6 cellular contexts compared by ENCODE assay signal in the genomic region with DNA sequence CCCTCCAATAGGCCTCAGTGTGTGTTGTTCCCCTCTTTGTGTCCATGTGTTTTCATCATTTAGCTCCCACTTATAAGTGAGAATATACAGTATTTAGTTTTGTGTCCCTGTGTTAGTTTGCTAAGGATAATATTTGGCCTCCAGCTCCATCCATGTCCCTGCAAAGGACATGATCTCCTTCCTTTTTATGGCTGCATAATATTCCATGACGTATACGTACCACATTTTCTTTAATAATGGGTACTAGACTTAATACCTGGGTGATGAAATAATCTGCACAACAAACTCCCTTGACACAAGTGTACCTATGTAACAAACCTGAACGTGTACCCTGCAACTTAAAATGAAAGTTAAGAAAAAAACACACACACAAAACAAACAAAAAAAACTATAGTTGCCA. TPM values are rescaled to one million over a fixed set of nuclear protein-coding genes. Genes with fewer than 3 reads are reported as not detected.
"Had no signal": no experiment of that assay in that cellular context is flagged by ENCODE, and none has a peak within 500 bp of the region (broad histone marks: within the 10 kb centered on the region; RNA-seq: fewer than 3 reads in every experiment).

No MANE protein-coding gene starts in this region.

RNA-seq across cellular contexts. Expression of a gene that starts 12.6 kb away (rescaled TPM):
- total RNA-seq: naive thymus-derived CD8-positive, alpha-beta T cell; natural killer cell treated with Interleukin-12 subunit alpha and Interleukin-12 subunit beta and Interleukin-15 and Interleukin-18, amount 100 ng/mL, for 72 hours; neural crest cell; renal cortical epithelial cell had no signal
- polyA plus RNA-seq: naive thymus-derived CD4-positive, alpha-beta T cell; neural cell had no signal
